ENCODE assay signal across 1 cellular context in the genomic region with DNA sequence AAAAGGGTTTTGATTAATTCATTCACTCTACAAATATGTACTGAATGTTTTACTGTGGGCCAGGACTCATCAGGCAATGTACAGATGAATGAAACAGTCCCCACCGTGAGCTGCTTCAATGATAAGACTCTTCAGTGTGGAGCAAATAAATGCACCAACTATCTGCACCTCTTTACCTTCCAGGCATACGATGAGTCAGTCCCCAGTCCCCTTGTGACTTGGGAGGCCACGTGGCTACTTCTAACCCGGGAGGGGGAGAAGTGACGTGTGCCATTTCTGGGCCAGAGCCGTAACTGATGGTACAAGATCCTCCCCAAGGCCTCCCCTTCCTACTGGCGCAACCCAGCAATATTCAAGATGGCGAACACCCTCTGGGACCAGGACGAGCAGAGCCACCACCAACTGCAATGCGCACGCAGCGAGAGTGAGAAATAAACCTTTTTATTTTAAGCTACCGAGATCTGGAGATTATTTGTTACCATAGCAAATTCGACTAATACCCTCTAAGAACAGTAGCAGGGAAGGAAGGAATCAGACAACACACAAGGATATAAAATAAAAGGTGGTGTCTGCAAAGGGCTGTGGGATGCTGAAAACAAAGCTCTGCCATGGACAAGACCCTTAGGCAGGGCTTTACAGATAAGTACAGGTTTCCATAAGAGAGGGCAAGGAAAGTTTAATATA.
TF ChIP-seq lines count a peak whose summit lies in the region.

No MANE protein-coding gene starts in this region.

TF ChIP-seq in K562, 482 proteins besides CTCF, POLR2A, EP300 and RAD21 (continued from another document and continues in another):
- TF ChIP-seq, protein P1, sequence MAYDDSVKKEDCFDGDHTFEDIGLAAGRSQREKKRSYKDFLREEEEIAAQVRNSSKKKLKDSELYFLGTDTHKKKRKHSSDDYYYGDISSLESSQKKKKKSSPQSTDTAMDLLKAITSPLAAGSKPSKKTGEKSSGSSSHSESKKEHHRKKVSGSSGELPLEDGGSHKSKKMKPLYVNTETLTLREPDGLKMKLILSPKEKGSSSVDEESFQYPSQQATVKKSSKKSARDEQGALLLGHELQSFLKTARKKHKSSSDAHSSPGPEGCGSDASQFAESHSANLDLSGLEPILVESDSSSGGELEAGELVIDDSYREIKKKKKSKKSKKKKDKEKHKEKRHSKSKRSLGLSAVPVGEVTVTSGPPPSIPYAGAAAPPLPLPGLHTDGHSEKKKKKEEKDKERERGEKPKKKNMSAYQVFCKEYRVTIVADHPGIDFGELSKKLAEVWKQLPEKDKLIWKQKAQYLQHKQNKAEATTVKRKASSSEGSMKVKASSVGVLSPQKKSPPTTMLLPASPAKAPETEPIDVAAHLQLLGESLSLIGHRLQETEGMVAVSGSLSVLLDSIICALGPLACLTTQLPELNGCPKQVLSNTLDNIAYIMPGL (CRISPR knock-in tag; IDR thresholded peaks at IDR 0.05): peak; percentile 48; the same call in 1 of the 2 replicates
- TF ChIP-seq SRSF7 (optimal IDR thresholded peaks at IDR 0.05; ENCODE audit: low read depth, low read length) (no peak), ZBTB43 (CRISPR knock-in tag; IDR thresholded peaks at IDR 0.05) (peak; percentile 76; the same call in 1 of the 2 replicates), MECOM (CRISPR knock-in tag; IDR thresholded peaks at IDR 0.05) (no peak), CXXC5 (CRISPR knock-in tag; IDR thresholded peaks at IDR 0.05) (0 out of 2 replicates have a peak, but pooled peaks have one; percentile 62), GATA2 (CRISPR knock-in tag; IDR thresholded peaks at IDR 0.05) (no peak), E2F5 (CRISPR knock-in tag; IDR thresholded peaks at IDR 0.05) (no peak), TBL1XR1 (IDR thresholded peaks at IDR 0.05; ENCODE audit: low read length in 2 of 2) (peak in 1 of 2 experiments; percentile 72; a peak in 2 of 4 replicates), KDM5B (IDR thresholded peaks at IDR 0.05; ENCODE audit: insufficient replicate concordance, low read depth, low read length) (peak; percentile 99), SPI1 (IDR thresholded peaks at IDR 0.05; ENCODE audit: borderline replicate concordance, low read depth, low read length) (0 out of 2 replicates have a peak, but pooled peaks have one; percentile 19), DACH1 (IDR thresholded peaks at IDR 0.05; ENCODE audit: partially characterized antibody) (no peak), ZNF436 (CRISPR knock-in tag; IDR thresholded peaks at IDR 0.05) (no peak), CEBPB (tag; IDR thresholded peaks at IDR 0.05) (peak; percentile 95), PML (IDR thresholded peaks at IDR 0.05; ENCODE audit: low read length) (peak; percentile 87), CUX1 (CRISPR knock-in tag; IDR thresholded peaks at IDR 0.05) (no peak), ELF4 (CRISPR knock-in tag; IDR thresholded peaks at IDR 0.05) (peak; percentile 11; the same call in 1 of the 2 replicates), ELF2 (CRISPR knock-in tag; IDR thresholded peaks at IDR 0.05) (0 out of 2 replicates have a peak, but pooled peaks have one; percentile 64), NR3C1 (CRISPR knock-in tag; IDR thresholded peaks at IDR 0.05) (no peak), EP400 (IDR thresholded peaks at IDR 0.05) (peak; percentile 97), OTX1 (CRISPR knock-in tag; IDR thresholded peaks at IDR 0.05) (peak; percentile 79; the same call in 1 of the 2 replicates), YBX1 (IDR thresholded peaks at IDR 0.05) (no peak), C11orf30 (IDR thresholded peaks at IDR 0.05; ENCODE audit: low read depth) (peak; percentile 79), CSDE1 (IDR thresholded peaks at IDR 0.05) (peak in 1 of 2 experiments; percentile 79; a peak in 1 of 4 replicates), ZNF707 (CRISPR knock-in tag; conservative IDR thresholded peaks at IDR 0.05) (no peak), ZNF644 (tag; IDR thresholded peaks at IDR 0.05; ENCODE audit: low read depth) (peak; percentile 83; the same call in 1 of the 2 replicates), ATF7 (IDR thresholded peaks at IDR 0.05) (peak; percentile 97)
- TF ChIP-seq, protein P2, sequence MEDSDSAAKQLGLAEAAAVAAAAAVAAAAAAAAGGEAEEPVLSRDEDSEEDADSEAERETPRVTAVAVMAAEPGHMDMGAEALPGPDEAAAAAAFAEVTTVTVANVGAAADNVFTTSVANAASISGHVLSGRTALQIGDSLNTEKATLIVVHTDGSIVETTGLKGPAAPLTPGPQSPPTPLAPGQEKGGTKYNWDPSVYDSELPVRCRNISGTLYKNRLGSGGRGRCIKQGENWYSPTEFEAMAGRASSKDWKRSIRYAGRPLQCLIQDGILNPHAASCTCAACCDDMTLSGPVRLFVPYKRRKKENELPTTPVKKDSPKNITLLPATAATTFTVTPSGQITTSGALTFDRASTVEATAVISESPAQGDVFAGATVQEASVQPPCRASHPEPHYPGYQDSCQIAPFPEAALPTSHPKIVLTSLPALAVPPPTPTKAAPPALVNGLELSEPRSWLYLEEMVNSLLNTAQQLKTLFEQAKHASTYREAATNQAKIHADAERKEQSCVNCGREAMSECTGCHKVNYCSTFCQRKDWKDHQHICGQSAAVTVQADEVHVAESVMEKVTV (CRISPR knock-in tag; IDR thresholded peaks at IDR 0.05): no peak
- TF ChIP-seq, protein P3, sequence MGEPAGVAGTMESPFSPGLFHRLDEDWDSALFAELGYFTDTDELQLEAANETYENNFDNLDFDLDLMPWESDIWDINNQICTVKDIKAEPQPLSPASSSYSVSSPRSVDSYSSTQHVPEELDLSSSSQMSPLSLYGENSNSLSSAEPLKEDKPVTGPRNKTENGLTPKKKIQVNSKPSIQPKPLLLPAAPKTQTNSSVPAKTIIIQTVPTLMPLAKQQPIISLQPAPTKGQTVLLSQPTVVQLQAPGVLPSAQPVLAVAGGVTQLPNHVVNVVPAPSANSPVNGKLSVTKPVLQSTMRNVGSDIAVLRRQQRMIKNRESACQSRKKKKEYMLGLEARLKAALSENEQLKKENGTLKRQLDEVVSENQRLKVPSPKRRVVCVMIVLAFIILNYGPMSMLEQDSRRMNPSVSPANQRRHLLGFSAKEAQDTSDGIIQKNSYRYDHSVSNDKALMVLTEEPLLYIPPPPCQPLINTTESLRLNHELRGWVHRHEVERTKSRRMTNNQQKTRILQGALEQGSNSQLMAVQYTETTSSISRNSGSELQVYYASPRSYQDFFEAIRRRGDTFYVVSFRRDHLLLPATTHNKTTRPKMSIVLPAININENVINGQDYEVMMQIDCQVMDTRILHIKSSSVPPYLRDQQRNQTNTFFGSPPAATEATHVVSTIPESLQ (CRISPR knock-in tag; IDR thresholded peaks at IDR 0.05): 0 out of 2 replicates have a peak, but pooled peaks have one; percentile 64
- TF ChIP-seq, protein P4, sequence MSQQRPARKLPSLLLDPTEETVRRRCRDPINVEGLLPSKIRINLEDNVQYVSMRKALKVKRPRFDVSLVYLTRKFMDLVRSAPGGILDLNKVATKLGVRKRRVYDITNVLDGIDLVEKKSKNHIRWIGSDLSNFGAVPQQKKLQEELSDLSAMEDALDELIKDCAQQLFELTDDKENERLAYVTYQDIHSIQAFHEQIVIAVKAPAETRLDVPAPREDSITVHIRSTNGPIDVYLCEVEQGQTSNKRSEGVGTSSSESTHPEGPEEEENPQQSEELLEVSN (IDR thresholded peaks at IDR 0.05; ENCODE audit: borderline replicate concordance in 1 of 2, extremely low read depth in 1 of 2, insufficient read depth in 1 of 2, insufficient read length in 1 of 2, low read depth in 1 of 2, low read length in 1 of 2, poor library complexity in 1 of 2, severe bottlenecking in 1 of 2): peak; percentile 81 to 86
- TF ChIP-seq, protein P5, sequence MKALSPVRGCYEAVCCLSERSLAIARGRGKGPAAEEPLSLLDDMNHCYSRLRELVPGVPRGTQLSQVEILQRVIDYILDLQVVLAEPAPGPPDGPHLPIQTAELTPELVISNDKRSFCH (CRISPR knock-in tag; IDR thresholded peaks at IDR 0.05): no peak
- TF ChIP-seq, protein P5 (tag; IDR thresholded peaks at IDR 0.05): peak; percentile 53; the same call in 1 of the 2 replicates
- TF ChIP-seq, protein P6, sequence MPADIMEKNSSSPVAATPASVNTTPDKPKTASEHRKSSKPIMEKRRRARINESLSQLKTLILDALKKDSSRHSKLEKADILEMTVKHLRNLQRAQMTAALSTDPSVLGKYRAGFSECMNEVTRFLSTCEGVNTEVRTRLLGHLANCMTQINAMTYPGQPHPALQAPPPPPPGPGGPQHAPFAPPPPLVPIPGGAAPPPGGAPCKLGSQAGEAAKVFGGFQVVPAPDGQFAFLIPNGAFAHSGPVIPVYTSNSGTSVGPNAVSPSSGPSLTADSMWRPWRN (IDR thresholded peaks at IDR 0.05; ENCODE audit: low read depth): peak; percentile 54; the same call in 1 of the 2 replicates
- TF ChIP-seq, protein P7, sequence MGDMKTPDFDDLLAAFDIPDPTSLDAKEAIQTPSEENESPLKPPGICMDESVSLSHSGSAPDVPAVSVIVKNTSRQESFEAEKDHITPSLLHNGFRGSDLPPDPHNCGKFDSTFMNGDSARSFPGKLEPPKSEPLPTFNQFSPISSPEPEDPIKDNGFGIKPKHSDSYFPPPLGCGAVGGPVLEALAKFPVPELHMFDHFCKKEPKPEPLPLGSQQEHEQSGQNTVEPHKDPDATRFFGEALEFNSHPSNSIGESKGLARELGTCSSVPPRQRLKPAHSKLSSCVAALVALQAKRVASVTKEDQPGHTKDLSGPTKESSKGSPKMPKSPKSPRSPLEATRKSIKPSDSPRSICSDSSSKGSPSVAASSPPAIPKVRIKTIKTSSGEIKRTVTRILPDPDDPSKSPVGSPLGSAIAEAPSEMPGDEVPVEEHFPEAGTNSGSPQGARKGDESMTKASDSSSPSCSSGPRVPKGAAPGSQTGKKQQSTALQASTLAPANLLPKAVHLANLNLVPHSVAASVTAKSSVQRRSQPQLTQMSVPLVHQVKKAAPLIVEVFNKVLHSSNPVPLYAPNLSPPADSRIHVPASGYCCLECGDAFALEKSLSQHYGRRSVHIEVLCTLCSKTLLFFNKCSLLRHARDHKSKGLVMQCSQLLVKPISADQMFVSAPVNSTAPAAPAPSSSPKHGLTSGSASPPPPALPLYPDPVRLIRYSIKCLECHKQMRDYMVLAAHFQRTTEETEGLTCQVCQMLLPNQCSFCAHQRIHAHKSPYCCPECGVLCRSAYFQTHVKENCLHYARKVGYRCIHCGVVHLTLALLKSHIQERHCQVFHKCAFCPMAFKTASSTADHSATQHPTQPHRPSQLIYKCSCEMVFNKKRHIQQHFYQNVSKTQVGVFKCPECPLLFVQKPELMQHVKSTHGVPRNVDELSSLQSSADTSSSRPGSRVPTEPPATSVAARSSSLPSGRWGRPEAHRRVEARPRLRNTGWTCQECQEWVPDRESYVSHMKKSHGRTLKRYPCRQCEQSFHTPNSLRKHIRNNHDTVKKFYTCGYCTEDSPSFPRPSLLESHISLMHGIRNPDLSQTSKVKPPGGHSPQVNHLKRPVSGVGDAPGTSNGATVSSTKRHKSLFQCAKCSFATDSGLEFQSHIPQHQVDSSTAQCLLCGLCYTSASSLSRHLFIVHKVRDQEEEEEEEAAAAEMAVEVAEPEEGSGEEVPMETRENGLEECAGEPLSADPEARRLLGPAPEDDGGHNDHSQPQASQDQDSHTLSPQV (IDR thresholded peaks at IDR 0.05): peak; percentile 76
- TF ChIP-seq, protein P8, sequence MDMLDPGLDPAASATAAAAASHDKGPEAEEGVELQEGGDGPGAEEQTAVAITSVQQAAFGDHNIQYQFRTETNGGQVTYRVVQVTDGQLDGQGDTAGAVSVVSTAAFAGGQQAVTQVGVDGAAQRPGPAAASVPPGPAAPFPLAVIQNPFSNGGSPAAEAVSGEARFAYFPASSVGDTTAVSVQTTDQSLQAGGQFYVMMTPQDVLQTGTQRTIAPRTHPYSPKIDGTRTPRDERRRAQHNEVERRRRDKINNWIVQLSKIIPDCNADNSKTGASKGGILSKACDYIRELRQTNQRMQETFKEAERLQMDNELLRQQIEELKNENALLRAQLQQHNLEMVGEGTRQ (CRISPR knock-in tag; IDR thresholded peaks at IDR 0.05): peak; percentile 96
